26 cellular contexts compared by ENCODE assay signal in genomic region chr22:37211853-37212173, GRCh38. TPM values are rescaled to one million over a fixed set of nuclear protein-coding genes. Genes with fewer than 3 reads are reported as not detected.
DNase-seq lines count a peak whose midpoint lies in the region; ATAC-seq and TF ChIP-seq lines count a peak whose summit lies in the region.
"Had no signal": no experiment of that assay in that cellular context is flagged by ENCODE, and none has a peak within 500 bp of the region (broad histone marks: within the 10 kb centered on the region; RNA-seq: fewer than 3 reads in every experiment).

No MANE protein-coding gene starts in this region.

- no peak for ATAC-seq in left cardiac atrium
- ATAC-seq in activated naive CD4-positive, alpha-beta T cell treated with anti-CD3 and anti-CD28 coated beads, Interleukin-2, amount 50 U/mL, for 72 hours: no peak
- ATAC-seq: activated CD8-positive, alpha-beta memory T cell treated with anti-CD3 and anti-CD28 coated beads, Interleukin-2, amount 10 ng/mL, durations not matched to agents 7 days and 5 days; natural killer cell treated with Interleukin-12 subunit alpha and Interleukin-12 subunit beta and Interleukin-15 and Interleukin-18, amount 100 ng/mL, for 72 hours had no signal

- DNase-seq in left cardiac atrium (peak; percentile 8), left ventricle myocardium inferior (no peak), dorsolateral prefrontal cortex (peak in 1 of 10 donors; percentile 42), neural progenitor cell (ENCODE audit: low spot score) (no peak), uterus (no peak), COLO829 (ENCODE audit: low spot score) (no peak)
- no peak for DNase-seq in activated naive CD4-positive, alpha-beta T cell treated with anti-CD3 and anti-CD28 coated beads, Interleukin-2, amount 50 U/mL, for 72 hours (ENCODE audit: low spot score in 2 of 2)
- no peak for DNase-seq in NK-92 treated with Interleukin-12 subunit alpha and Interleukin-12 subunit beta, amount 100 ng/mL, for 24 hours (lab: John Stamatoyannopoulos, UW)
- DNase-seq: ACHN; activated CD8-positive, alpha-beta memory T cell treated with anti-CD3 and anti-CD28 coated beads, Interleukin-2, amount 10 ng/mL, durations not matched to agents 7 days and 5 days; central memory CD4-positive, alpha-beta T cell; GOT3; heart right ventricle; immature natural killer cell; left lung; MV-4-11 had no signal

- H3K27ac Mint-ChIP-seq in neural progenitor cell: no peak overlapping the region
- peak overlapping the region in 1 of 2 donors; percentile 78 for H3K27ac Mint-ChIP-seq in activated naive CD4-positive, alpha-beta T cell treated with anti-CD3 and anti-CD28 coated beads, Interleukin-2, amount 50 U/mL, for 72 hours
- H3K27ac Mint-ChIP-seq: activated CD8-positive, alpha-beta memory T cell treated with anti-CD3 and anti-CD28 coated beads, Interleukin-2, amount 10 ng/mL, durations not matched to agents 7 days and 5 days; activated naive CD4-positive, alpha-beta T cell treated with anti-CD3 and anti-CD28 coated beads, Interleukin-2, amount 10 ng/mL, durations not matched to agents 7 days and 5 days; immature natural killer cell had no signal

- TF ChIP-seq CTCF in left ventricle myocardium inferior (IDR thresholded peaks at IDR 0.05; ENCODE audit: borderline replicate concordance): no peak
- TF ChIP-seq CTCF in dorsolateral prefrontal cortex (IDR thresholded peaks at IDR 0.05 in 54 of 56, conservative IDR thresholded peaks at IDR 0.05 in 2 of 56; ENCODE audit: low read depth in 1 of 56, partially characterized antibody in 56 of 56): no peak
- no peak for TF ChIP-seq CTCF in neural progenitor cell (IDR thresholded peaks at IDR 0.05)
- TF ChIP-seq CTCF in uterus (IDR thresholded peaks at IDR 0.05): no peak

- H3F3A ChIP-seq in neural progenitor cell (ENCODE audit: low read depth): peaks cover 5% of the 10 kb centered on the region

- no peaks in the 10 kb centered on the region for H3K79me2 ChIP-seq in neural progenitor cell (ENCODE audit: low read depth)

- H3K36me3 ChIP-seq in left ventricle myocardium inferior: no peaks in the 10 kb centered on the region
- no peaks in the 10 kb centered on the region for H3K36me3 ChIP-seq in neural progenitor cell
- no peaks in the 10 kb centered on the region for H3K36me3 ChIP-seq in uterus
- H3K36me3 ChIP-seq: heart right ventricle, left lung, right lobe of liver, SJSA1, vagina had no signal

- H3K36me3 Mint-ChIP-seq in neural progenitor cell: no peaks in the 10 kb centered on the region
- H3K36me3 Mint-ChIP-seq in activated naive CD4-positive, alpha-beta T cell treated with anti-CD3 and anti-CD28 coated beads, Interleukin-2, amount 50 U/mL, for 72 hours: peaks cover 0 to 16% of the 10 kb centered on the region in 2 donors
- H3K36me3 Mint-ChIP-seq: activated CD8-positive, alpha-beta memory T cell treated with anti-CD3 and anti-CD28 coated beads, Interleukin-2, amount 10 ng/mL, durations not matched to agents 7 days and 5 days; immature natural killer cell; natural killer cell treated with Interleukin-12 subunit alpha and Interleukin-12 subunit beta and Interleukin-15 and Interleukin-18, amount 100 ng/mL, for 72 hours had no signal

- H2AFZ ChIP-seq in neural progenitor cell (replicated peaks): peak overlapping the region; percentile 88

- TF ChIP-seq POLR2A in uterus (IDR thresholded peaks at IDR 0.05): no peak

- peaks cover 4% of the 10 kb centered on the region for H3K4me1 ChIP-seq in left ventricle myocardium inferior
- H3K4me1 ChIP-seq in neural progenitor cell: peaks cover 29% of the 10 kb centered on the region
- H3K4me1 ChIP-seq in uterus: no peaks in the 10 kb centered on the region
- H3K4me1 ChIP-seq: left lung, right lobe of liver, SJSA1, vagina had no signal

- no peaks in the 10 kb centered on the region for H3K9me3 Mint-ChIP-seq in neural progenitor cell
- no peaks in the 10 kb centered on the region for H3K9me3 Mint-ChIP-seq in activated naive CD4-positive, alpha-beta T cell treated with anti-CD3 and anti-CD28 coated beads, Interleukin-2, amount 50 U/mL, for 72 hours
- H3K9me3 Mint-ChIP-seq: activated naive CD4-positive, alpha-beta T cell treated with anti-CD3 and anti-CD28 coated beads, Interleukin-2, amount 10 ng/mL, durations not matched to agents 7 days and 5 days; activated T-helper 1 cell treated with anti-CD3 and anti-CD28 coated beads, Interleukin-12 subunit alpha, Interleukin-12 subunit beta, Interleukin-2, Interleukin-4 antibody, amounts not matched to agents 30 ng/mL and 10 ng/mL and 1 ng/mL, durations not matched to agents 14 hours and 24 hours and 36 hours; immature natural killer cell; natural killer cell treated with Interleukin-12 subunit alpha and Interleukin-12 subunit beta and Interleukin-15 and Interleukin-18, amount 100 ng/mL, for 72 hours had no signal

- H3K4me2 ChIP-seq in neural progenitor cell: peak overlapping the region; percentile 64

- H3K9me3 ChIP-seq in left ventricle myocardium inferior (replicated peaks) (no peaks in the 10 kb centered on the region), neural progenitor cell (ENCODE audit: low read depth) (no peaks in the 10 kb centered on the region), uterus (no peaks in the 10 kb centered on the region)
- H3K9me3 ChIP-seq: heart right ventricle, left lung, right lobe of liver, SJSA1, vagina had no signal

- H3K4me3 Mint-ChIP-seq in neural progenitor cell: no peak overlapping the region
- H3K4me3 Mint-ChIP-seq: activated CD8-positive, alpha-beta memory T cell treated with anti-CD3 and anti-CD28 coated beads, Interleukin-2, amount 10 ng/mL, durations not matched to agents 7 days and 5 days; activated naive CD4-positive, alpha-beta T cell treated with anti-CD3 and anti-CD28 coated beads, Interleukin-2, amount 10 ng/mL, durations not matched to agents 7 days and 5 days; activated T-helper 1 cell treated with anti-CD3 and anti-CD28 coated beads, Interleukin-12 subunit alpha, Interleukin-12 subunit beta, Interleukin-2, Interleukin-4 antibody, amounts not matched to agents 30 ng/mL and 10 ng/mL and 1 ng/mL, durations not matched to agents 14 hours and 24 hours and 36 hours; immature natural killer cell; natural killer cell treated with Interleukin-12 subunit alpha and Interleukin-12 subunit beta and Interleukin-15 and Interleukin-18, amount 100 ng/mL, for 72 hours had no signal

- peaks cover 17% of the 10 kb centered on the region for H3K27me3 Mint-ChIP-seq in neural progenitor cell (ENCODE audit: insufficient read depth, low read depth)
- H3K27me3 Mint-ChIP-seq: activated CD8-positive, alpha-beta memory T cell treated with anti-CD3 and anti-CD28 coated beads, Interleukin-2, amount 10 ng/mL, durations not matched to agents 7 days and 5 days; activated naive CD4-positive, alpha-beta T cell treated with anti-CD3 and anti-CD28 coated beads, Interleukin-2, amount 10 ng/mL, durations not matched to agents 7 days and 5 days; natural killer cell treated with Interleukin-12 subunit alpha and Interleukin-12 subunit beta and Interleukin-15 and Interleukin-18, amount 100 ng/mL, for 72 hours had no signal

- intact Hi-C loops in left cardiac atrium (cut with DNase I) (no loop called here), left ventricle myocardium inferior (cut with micrococcal nuclease) (no loop called here), dorsolateral prefrontal cortex (cut with DNase I) (no loop called here), uterus (cut with DNase I; ENCODE audit: low total_unique reads) (no loop called here)

- no peak overlapping the region for H3K27ac ChIP-seq in left ventricle myocardium inferior (replicated peaks)
- H3K27ac ChIP-seq in dorsolateral prefrontal cortex: peak overlapping the region in 55 of 59 donors; percentile 17 to 90 (median 74)
- H3K27ac ChIP-seq in neural progenitor cell: no peak overlapping the region
- H3K27ac ChIP-seq in uterus: peak overlapping the region in 1 of 2 donors; percentile 49
- H3K27ac ChIP-seq: heart right ventricle, left lung, right lobe of liver, SJSA1, vagina had no signal

- H3K27me3 ChIP-seq in left ventricle myocardium inferior (ENCODE audit: low read depth): peaks cover 96% of the 10 kb centered on the region
- H3K27me3 ChIP-seq in dorsolateral prefrontal cortex: peaks cover 0 to 9% (median 0%) of the 10 kb centered on the region in 45 donors
- no peaks in the 10 kb centered on the region for H3K27me3 ChIP-seq in neural progenitor cell
- no peaks in the 10 kb centered on the region for H3K27me3 ChIP-seq in uterus
- H3K27me3 ChIP-seq: right lobe of liver, vagina had no signal

- H4K20me1 ChIP-seq in neural progenitor cell (ENCODE audit: low read depth): no peaks in the 10 kb centered on the region

- no peak overlapping the region for H3K9ac ChIP-seq in neural progenitor cell

- H3K4me3 ChIP-seq in left ventricle myocardium inferior (no peak overlapping the region), dorsolateral prefrontal cortex (peak overlapping the region in 47 of 59 donors; percentile 5 to 54 (median 33)), neural progenitor cell (no peak overlapping the region), uterus (peak overlapping the region; percentile 0 to 6)
- H3K4me3 ChIP-seq: GM12878, heart right ventricle, left lung, right lobe of liver, SJSA1, vagina had no signal

- peaks cover 50% of the 10 kb centered on the region for H3K4me1 Mint-ChIP-seq in neural progenitor cell

RNA-seq across cellular contexts. Expression of gene SSTR3, which starts 0.5 kb away (rescaled TPM):
- total RNA-seq in left cardiac atrium: not detected
- total RNA-seq in left ventricle myocardium inferior: not detected
- total RNA-seq in dorsolateral prefrontal cortex: 10 to 100 TPM in 104 of 120 experiments, 1 to 10 TPM in 16; 2.8 to 26.3 (median 13.6) TPM
- 0.19 and 0.53 TPM in 2 replicates for total RNA-seq in neural progenitor cell (ENCODE audit: low replicate concordance)
- total RNA-seq in uterus: 1 to 10 TPM in 2 of 4 donors, under 1 TPM in 1, not detected in 1; under 0.01 to 5.8 (median 3.1) TPM
- 10 to 100 TPM in 1 of 2 donors, 1 to 10 TPM in 1; 5.2 to 28.1 TPM for total RNA-seq in activated naive CD4-positive, alpha-beta T cell treated with anti-CD3 and anti-CD28 coated beads, Interleukin-2, amount 50 U/mL, for 72 hours
- total RNA-seq: aorta, dermis microvascular lymphatic vessel endothelial cell, heart right ventricle, HT1080, right lobe of liver, SJSA1, vagina had no signal

RNA-seq across cellular contexts. Expression of gene C1QTNF6, which starts 23.8 kb away (rescaled TPM):
- total RNA-seq in left cardiac atrium (1 to 10 TPM; 1.8 to 2.9 TPM), left ventricle myocardium inferior (1.3 TPM), dorsolateral prefrontal cortex (10 to 100 TPM in 15 of 120 experiments, 1 to 10 TPM in 105; 2.4 to 17.3 (median 5.8) TPM), neural progenitor cell (ENCODE audit: low replicate concordance) (7.2 and 12.2 TPM in 2 replicates), uterus (10 to 100 TPM in 1 of 4 donors, 1 to 10 TPM in 2, under 1 TPM in 1; 0.29 to 16.0 (median 3.1) TPM)
- 10 to 100 TPM; 13.8 to 14.5 TPM for total RNA-seq in activated naive CD4-positive, alpha-beta T cell treated with anti-CD3 and anti-CD28 coated beads, Interleukin-2, amount 50 U/mL, for 72 hours

RNA-seq across cellular contexts. Expression of gene RAC2, which starts 32.3 kb away (rescaled TPM):
- total RNA-seq in left cardiac atrium (10 to 100 TPM in 1 of 2 donors, 1 to 10 TPM in 1; 6.4 to 12.5 TPM), left ventricle myocardium inferior (1.8 TPM), dorsolateral prefrontal cortex (10 to 100 TPM in 7 of 120 experiments, 1 to 10 TPM in 113; 1.2 to 18.5 (median 4.7) TPM), neural progenitor cell (ENCODE audit: low replicate concordance) (1.7 and 2.1 TPM in 2 replicates), uterus (1 to 10 TPM; 2.4 to 6.7 (median 4.5) TPM)
- total RNA-seq in activated naive CD4-positive, alpha-beta T cell treated with anti-CD3 and anti-CD28 coated beads, Interleukin-2, amount 50 U/mL, for 72 hours: 100 to 1,000 TPM; 655 to 769 TPM

Comparison
In these comparisons a context has a peak if more than half of its experiments do, and no peak if none do; other contexts are left out.
1. H3K27ac ChIP-seq: peak in dorsolateral prefrontal cortex (55 of 59); none in left ventricle myocardium inferior (single experiment) and neural progenitor cell (single experiment).
2. H3K4me3 ChIP-seq: peak in dorsolateral prefrontal cortex (47 of 59) and uterus (2 of 2); none in left ventricle myocardium inferior (single experiment) and neural progenitor cell (single experiment).
3. RNA of gene RAC2, which starts 32.3 kb away (total RNA-seq): 655 to 769 TPM in activated naive CD4-positive, alpha-beta T cell treated with anti-CD3 and anti-CD28 coated beads, Interleukin-2, amount 50 U/mL, for 72 hours; 6.4 to 12.5 TPM in left cardiac atrium, 2.4 to 6.7 TPM in uterus, 1.2 to 18.5 TPM in dorsolateral prefrontal cortex, 1.8 TPM in left ventricle myocardium inferior (single experiment) and 1.7 to 2.1 TPM in neural progenitor cell; every median in the first group is over 10 times any median in the second.